Comparison of ENCODE assay signal across 21 cellular contexts in the genomic region with DNA sequence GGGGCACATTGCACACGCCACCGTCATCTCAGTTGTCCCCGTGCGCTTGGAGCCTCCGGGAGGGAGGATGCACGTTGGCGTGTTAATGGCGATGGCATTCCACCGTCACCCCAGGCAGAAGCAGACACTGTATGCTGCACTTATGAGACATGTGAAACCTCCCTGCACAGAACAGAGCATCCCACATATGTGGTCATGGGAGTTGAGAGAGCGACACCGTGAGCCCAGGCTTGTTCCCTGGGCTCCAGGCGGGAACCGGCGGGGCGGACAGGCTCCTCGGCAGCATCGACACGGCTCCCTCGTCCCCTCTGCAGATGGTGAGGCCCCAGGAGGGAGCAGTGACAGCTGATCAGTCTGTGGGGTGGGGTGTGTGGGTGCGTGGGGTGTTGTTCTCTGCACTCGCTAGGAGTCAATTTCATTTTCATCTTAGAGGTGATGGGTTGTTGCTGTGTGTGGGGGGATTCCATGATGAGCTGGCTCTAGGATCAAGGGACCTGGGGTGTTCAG. TPM values are rescaled to one million over a fixed set of nuclear protein-coding genes. Genes with fewer than 3 reads are reported as not detected.
DNase-seq lines count a peak whose midpoint lies in the region; ATAC-seq and TF ChIP-seq lines count a peak whose summit lies in the region.
"Had no signal": no experiment of that assay in that cellular context is flagged by ENCODE, and none has a peak within 500 bp of the region (broad histone marks: within the 10 kb centered on the region; RNA-seq: fewer than 3 reads in every experiment).

No MANE protein-coding gene starts in this region.

- no peaks in the 10 kb centered on the region for H3K27me3 ChIP-seq in effector memory CD4-positive, alpha-beta T cell (replicated peaks; ENCODE audit: control insufficient read depth, insufficient read depth, low read length, poor library complexity, severe bottlenecking)
- H3K27me3 ChIP-seq: heart left ventricle, pancreas had no signal

- no peaks in the 10 kb centered on the region for H3K9me3 ChIP-seq in effector memory CD4-positive, alpha-beta T cell (ENCODE audit: control insufficient read depth, low read length)
- H3K9me3 ChIP-seq: heart left ventricle, pancreas had no signal

- H3K4me1 ChIP-seq in effector memory CD4-positive, alpha-beta T cell (ENCODE audit: control insufficient read depth, insufficient read depth, low read length, poor library complexity, severe bottlenecking), result no peaks in the 10 kb centered on the region
- H3K4me1 ChIP-seq: pancreas had no signal

- H3K27me3 Mint-ChIP-seq in glutamatergic neuron (ENCODE audit: unreplicated experiment), result peaks cover 10% of the 10 kb centered on the region
- no peaks in the 10 kb centered on the region for H3K27me3 Mint-ChIP-seq in chondrocyte (ENCODE audit: low read depth)
- H3K27me3 Mint-ChIP-seq: activated CD8-positive, alpha-beta memory T cell treated with anti-CD3 and anti-CD28 coated beads, Interleukin-2, amount 10 ng/mL, durations not matched to agents 7 days and 5 days; type B pancreatic cell had no signal

- H3K36me3 ChIP-seq in effector memory CD4-positive, alpha-beta T cell (ENCODE audit: control insufficient read depth, insufficient read depth, low read length), result no peaks in the 10 kb centered on the region
- H3K36me3 ChIP-seq: pancreas had no signal

- H3K27ac Mint-ChIP-seq in glutamatergic neuron (ENCODE audit: unreplicated experiment) (peak overlapping the region; percentile 75), chondrocyte (ENCODE audit: unreplicated experiment) (no peak overlapping the region)
- H3K27ac Mint-ChIP-seq: activated CD8-positive, alpha-beta memory T cell treated with anti-CD3 and anti-CD28 coated beads, Interleukin-2, amount 10 ng/mL, durations not matched to agents 7 days and 5 days; activated T-helper 2 cell treated with anti-CD3 and anti-CD28 coated beads, Interferon-gamma antibody, Interleukin-2, Interleukin-4, amounts not matched to agents 10 μg/mL and 5 μg/mL and 100 μg/mL, durations not matched to agents 14 hours and 24 hours and 36 hours; CD8-positive, alpha-beta T cell; type B pancreatic cell had no signal

- H3K4me1 Mint-ChIP-seq in glutamatergic neuron (ENCODE audit: low read depth, unreplicated experiment), result peaks cover 22% of the 10 kb centered on the region
- H3K4me1 Mint-ChIP-seq in chondrocyte (ENCODE audit: low read depth), result no peaks in the 10 kb centered on the region
- H3K4me1 Mint-ChIP-seq: activated CD8-positive, alpha-beta memory T cell treated with anti-CD3 and anti-CD28 coated beads, Interleukin-2, amount 10 ng/mL, durations not matched to agents 7 days and 5 days had no signal

- no peak for TF ChIP-seq CTCF in glutamatergic neuron (IDR thresholded peaks at IDR 0.05; ENCODE audit: partially characterized antibody, unreplicated experiment)
- TF ChIP-seq CTCF in chondrocyte (IDR thresholded peaks at IDR 0.05), result no peak

- H3K4me3 Mint-ChIP-seq in glutamatergic neuron (ENCODE audit: unreplicated experiment), result no peak overlapping the region
- no peak overlapping the region for H3K4me3 Mint-ChIP-seq in chondrocyte (ENCODE audit: unreplicated experiment)
- H3K4me3 Mint-ChIP-seq: activated CD8-positive, alpha-beta memory T cell treated with anti-CD3 and anti-CD28 coated beads, Interleukin-2, amount 10 ng/mL, durations not matched to agents 7 days and 5 days; CD8-positive, alpha-beta T cell; type B pancreatic cell had no signal

- H3K9me3 Mint-ChIP-seq in glutamatergic neuron (ENCODE audit: unreplicated experiment), result peaks cover 2% of the 10 kb centered on the region
- peaks cover 3% of the 10 kb centered on the region for H3K9me3 Mint-ChIP-seq in chondrocyte (ENCODE audit: low read depth)
- H3K9me3 Mint-ChIP-seq: activated T-helper 2 cell treated with anti-CD3 and anti-CD28 coated beads, Interferon-gamma antibody, Interleukin-2, Interleukin-4, amounts not matched to agents 10 μg/mL and 5 μg/mL and 100 μg/mL, durations not matched to agents 14 hours and 24 hours and 36 hours; CD8-positive, alpha-beta T cell; type B pancreatic cell had no signal

- H3K4me3 ChIP-seq in effector memory CD4-positive, alpha-beta T cell (ENCODE audit: insufficient read depth, low read depth, low read length, poor library complexity, severe bottlenecking), result no peak overlapping the region
- H3K4me3 ChIP-seq: GM23248, heart left ventricle, pancreas had no signal

- DNase-seq in activated CD4-positive, alpha-beta T cell treated with anti-CD3 and anti-CD28 coated beads for 48 hours, result peak; percentile 9
- no peak for DNase-seq in activated CD4-positive, alpha-beta T cell treated with anti-CD3 and anti-CD28 coated beads for 4 hours
- DNase-seq in NCI-H82 treated with DMSO at 0.1 percent for 48 hours (lab: John Stamatoyannopoulos, UW; ENCODE audit: unreplicated experiment) (peak; percentile 24), glutamatergic neuron (peak; percentile 42), retina (peak; percentile 64), chondrocyte (ENCODE audit: low spot score) (no peak)
- DNase-seq in effector memory CD4-positive, alpha-beta T cell, result no peak
- DNase-seq: activated CD8-positive, alpha-beta memory T cell treated with anti-CD3 and anti-CD28 coated beads, Interleukin-2, amount 10 ng/mL, durations not matched to agents 7 days and 5 days; CD8-positive, alpha-beta T cell; GM23248; heart left ventricle; NCI-H1417; pancreas; SHP77 treated with DMSO at 0.1 percent for 48 hours had no signal

- H3K27ac ChIP-seq in effector memory CD4-positive, alpha-beta T cell (ENCODE audit: insufficient read depth, low read length, poor library complexity, severe bottlenecking), result no peak overlapping the region
- H3K27ac ChIP-seq: epithelial cell of prostate, GM23248, heart left ventricle, pancreas had no signal

- H3K36me3 Mint-ChIP-seq in glutamatergic neuron (ENCODE audit: unreplicated experiment) (no peaks in the 10 kb centered on the region), chondrocyte (ENCODE audit: low read depth) (peaks cover 5% of the 10 kb centered on the region)
- H3K36me3 Mint-ChIP-seq: activated CD8-positive, alpha-beta memory T cell treated with anti-CD3 and anti-CD28 coated beads, Interleukin-2, amount 10 ng/mL, durations not matched to agents 7 days and 5 days had no signal

- ATAC-seq in GM18517 (IDR thresholded peaks at IDR 0.05; ENCODE audit: unreplicated experiment), result no peak
- ATAC-seq: activated CD8-positive, alpha-beta memory T cell treated with anti-CD3 and anti-CD28 coated beads, Interleukin-2, amount 10 ng/mL, durations not matched to agents 7 days and 5 days; CD8-positive, alpha-beta T cell; heart left ventricle; left lobe of liver; Panc1; pancreas; sciatic nerve had no signal

RNA-seq across cellular contexts. Expression of a gene that starts 40.4 kb away (rescaled TPM):
- 28.8 TPM for total RNA-seq in glutamatergic neuron (ENCODE audit: unreplicated experiment)
- 14.6 to 17.2 TPM (median 15.5 TPM) in 3 replicates for total RNA-seq in chondrocyte

Comparison
In these comparisons a context has a peak if more than half of its experiments do, and no peak if none do; other contexts are left out.
1. DNase-seq: peak in activated CD4-positive, alpha-beta T cell treated with anti-CD3 and anti-CD28 coated beads for 48 hours (single experiment), NCI-H82 treated with DMSO at 0.1 percent for 48 hours (single experiment), glutamatergic neuron (single experiment) and retina (single experiment); none in activated CD4-positive, alpha-beta T cell treated with anti-CD3 and anti-CD28 coated beads for 4 hours (0 of 2), effector memory CD4-positive, alpha-beta T cell (0 of 3) and chondrocyte (single experiment).